Comparison of ENCODE assay signal across 8 cellular contexts in genomic region chr2:232875256-232876070, GRCh38. TPM values are rescaled to one million over a fixed set of nuclear protein-coding genes. Genes with fewer than 3 reads are reported as not detected.
DNase-seq lines count a peak whose midpoint lies in the region; ATAC-seq and TF ChIP-seq lines count a peak whose summit lies in the region.

No MANE protein-coding gene starts in this region.

- H3K36me3 ChIP-seq in liver (ENCODE audit: control insufficient read depth in 4 of 4, insufficient read depth in 3 of 4, low read depth in 1 of 4, low read length in 3 of 4) (peaks cover 0 to 3% (median 1%) of the 10 kb centered on the region in 4 donors), upper lobe of right lung (no peaks in the 10 kb centered on the region)

- CTCF ChIA-PET in activated naive CD4-positive, alpha-beta T cell treated with anti-CD3 and anti-CD28 coated beads, Interleukin-2, amount 10 ng/mL, durations not matched to agents 7 days and 5 days (lab: Charles Lee): no interaction called here

- WGBS in liver: 22% methylated on average over 30 of the region's 30 CpGs

- H3K4me3 ChIP-seq in astrocyte of the spinal cord (ENCODE audit: low read depth, low read length) (no peak overlapping the region), liver (ENCODE audit: low read depth in 1 of 3, low read length in 3 of 3) (peak overlapping the region in 2 of 3 donors; percentile 45 to 65), upper lobe of right lung (peak overlapping the region; percentile 38)

- H3K27ac ChIP-seq in liver (ENCODE audit: low read depth in 1 of 2, low read length in 2 of 2) (peak overlapping the region; percentile 81), upper lobe of right lung (no peak overlapping the region)

- intact Hi-C loops in upper lobe of right lung (cut with DNase I): no loop called here

- no peaks in the 10 kb centered on the region for H3K36me3 Mint-ChIP-seq in activated naive CD4-positive, alpha-beta T cell treated with anti-CD3 and anti-CD28 coated beads, Interleukin-2, amount 10 ng/mL, durations not matched to agents 7 days and 5 days

- H3K4me3 Mint-ChIP-seq in activated naive CD4-positive, alpha-beta T cell treated with anti-CD3 and anti-CD28 coated beads, Interleukin-2, amount 10 ng/mL, durations not matched to agents 7 days and 5 days: peak overlapping the region; percentile 64

- TF ChIP-seq RAD21 in liver (IDR thresholded peaks at IDR 0.05): no peak

- ATAC-seq in upper lobe of right lung: no peak
- no peak for ATAC-seq in HG03095 (IDR thresholded peaks at IDR 0.05; ENCODE audit: unreplicated experiment)

- peaks cover 7% of the 10 kb centered on the region for H3K4me1 Mint-ChIP-seq in activated naive CD4-positive, alpha-beta T cell treated with anti-CD3 and anti-CD28 coated beads, Interleukin-2, amount 10 ng/mL, durations not matched to agents 7 days and 5 days

- DNase-seq in activated naive CD4-positive, alpha-beta T cell treated with anti-CD3 and anti-CD28 coated beads, Interleukin-2, amount 10 ng/mL, durations not matched to agents 7 days and 5 days: peak; percentile 20
- DNase-seq in activated naive CD4-positive, alpha-beta T cell treated with anti-CD3 and anti-CD28 coated beads, Interleukin-2, amount 50 U/mL, for 16 hours: no peak
- DNase-seq in astrocyte of the spinal cord (ENCODE audit: low read depth, low spot score): no peak
- peak; percentile 60 for DNase-seq in upper lobe of right lung
- no peak for DNase-seq in superior temporal gyrus (ENCODE audit: extremely low spot score)
- no peak for DNase-seq in SHP77 treated with DMSO at 0.1 percent for 48 hours (lab: John Stamatoyannopoulos, UW)

- TF ChIP-seq CTCF in astrocyte of the spinal cord (IDR thresholded peaks at IDR 0.05; ENCODE audit: low read depth, low read length) (peak; percentile 16), liver (IDR thresholded peaks at IDR 0.05; ENCODE audit: low read depth, low read length, missing input control) (no peak), upper lobe of right lung (IDR thresholded peaks at IDR 0.05) (no peak)

- no peak overlapping the region for H3K27ac Mint-ChIP-seq in activated naive CD4-positive, alpha-beta T cell treated with anti-CD3 and anti-CD28 coated beads, Interleukin-2, amount 10 ng/mL, durations not matched to agents 7 days and 5 days

- H3K27me3 ChIP-seq in liver (ENCODE audit: control insufficient read depth in 4 of 4, insufficient read depth in 4 of 4, low read length in 3 of 4) (no peaks in the 10 kb centered on the region), upper lobe of right lung (peaks cover 30% of the 10 kb centered on the region)

- in situ Hi-C loops in astrocyte of the spinal cord (cut with HindIII; ENCODE audit: low sequenced_read_pairs): no loop called here

- H3K9ac ChIP-seq in liver (ENCODE audit: low read depth in 1 of 2, low read length in 2 of 2): peak overlapping the region; percentile 56 to 77

- peaks cover 45% of the 10 kb centered on the region for H3K27me3 Mint-ChIP-seq in activated naive CD4-positive, alpha-beta T cell treated with anti-CD3 and anti-CD28 coated beads, Interleukin-2, amount 10 ng/mL, durations not matched to agents 7 days and 5 days

- H3K9me3 Mint-ChIP-seq in activated naive CD4-positive, alpha-beta T cell treated with anti-CD3 and anti-CD28 coated beads, Interleukin-2, amount 10 ng/mL, durations not matched to agents 7 days and 5 days: no peaks in the 10 kb centered on the region

- H3K9me3 ChIP-seq in liver (ENCODE audit: control insufficient read depth in 4 of 4, low read length in 3 of 4) (no peaks in the 10 kb centered on the region), upper lobe of right lung (no peaks in the 10 kb centered on the region)

- peaks cover 4 to 47% (median 28%) of the 10 kb centered on the region in 4 donors for H3K4me1 ChIP-seq in liver (ENCODE audit: control insufficient read depth in 4 of 4, insufficient read depth in 4 of 4, low read length in 3 of 4)
- H3K4me1 ChIP-seq in upper lobe of right lung: peaks cover 4% of the 10 kb centered on the region

TF ChIP-seq in liver, 16 proteins besides CTCF, POLR2A, EP300 and RAD21:
- TF ChIP-seq ZBTB33 (IDR thresholded peaks at IDR 0.05) (no peak), HNF4A (conservative IDR thresholded peaks at IDR 0.05) (no peak), ATF3 (IDR thresholded peaks at IDR 0.05) (no peak), YY1 (IDR thresholded peaks at IDR 0.05) (no peak), HNF4G (IDR thresholded peaks at IDR 0.05) (no peak), SP1 (IDR thresholded peaks at IDR 0.05) (no peak), TAF1 (conservative IDR thresholded peaks at IDR 0.05) (no peak)
- TF ChIP-seq, protein P1, sequence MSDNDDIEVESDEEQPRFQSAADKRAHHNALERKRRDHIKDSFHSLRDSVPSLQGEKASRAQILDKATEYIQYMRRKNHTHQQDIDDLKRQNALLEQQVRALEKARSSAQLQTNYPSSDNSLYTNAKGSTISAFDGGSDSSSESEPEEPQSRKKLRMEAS (IDR thresholded peaks at IDR 0.05): no peak

RNA-seq across cellular contexts. Expression of gene SNORC, which starts 5.4 kb away (rescaled TPM):
- total RNA-seq in liver: 10 to 100 TPM in 1 of 2 donors, 1 to 10 TPM in 1; 2.7 to 12.3 TPM
- 10 to 100 TPM in 1 of 2 donors, 1 to 10 TPM in 1; 2.4 to 10.5 TPM for polyA plus RNA-seq in liver
- 0.96 TPM for total RNA-seq in upper lobe of right lung

Comparison
In these comparisons a context has a peak if more than half of its experiments do, and no peak if none do; other contexts are left out.
1. DNase-seq: peak in activated naive CD4-positive, alpha-beta T cell treated with anti-CD3 and anti-CD28 coated beads, Interleukin-2, amount 10 ng/mL, durations not matched to agents 7 days and 5 days (single experiment) and upper lobe of right lung (single experiment); none in activated naive CD4-positive, alpha-beta T cell treated with anti-CD3 and anti-CD28 coated beads, Interleukin-2, amount 50 U/mL, for 16 hours (single experiment), astrocyte of the spinal cord (single experiment), superior temporal gyrus (single experiment) and SHP77 treated with DMSO at 0.1 percent for 48 hours (single experiment).